Comparison of ENCODE assay signal across 24 cellular contexts in the genomic region with DNA sequence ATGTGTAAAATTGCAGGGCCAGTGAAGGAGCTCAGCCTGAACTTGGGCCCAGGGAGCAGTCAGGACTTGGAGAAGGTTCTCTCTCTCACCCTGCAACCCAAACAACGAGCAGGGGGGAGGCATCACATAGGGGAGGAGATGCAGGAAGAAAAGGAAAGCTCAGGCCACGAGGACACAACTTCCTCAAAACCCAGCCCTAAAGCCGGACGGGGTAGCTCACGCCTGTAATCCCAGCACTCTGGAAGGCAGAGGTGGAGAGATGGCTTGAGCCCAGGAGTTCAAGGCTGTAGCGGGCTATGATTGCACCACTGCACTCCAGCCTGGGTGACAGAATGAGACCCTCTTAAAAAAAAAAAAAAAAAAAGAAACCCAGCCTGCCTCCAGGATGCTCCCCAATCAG.
DNase-seq lines count a peak whose midpoint lies in the region; ATAC-seq and TF ChIP-seq lines count a peak whose summit lies in the region.
"Had no signal": no experiment of that assay in that cellular context is flagged by ENCODE, and none has a peak within 500 bp of the region (broad histone marks: within the 10 kb centered on the region; RNA-seq: fewer than 3 reads in every experiment).

No MANE protein-coding gene starts in this region.

- no peak overlapping the region for H3K4me3 ChIP-seq in GM23338
- H3K4me3 ChIP-seq: A549, K562, SK-N-MC, spleen had no signal

- H3K9me3 Mint-ChIP-seq in GM23338, result no peaks in the 10 kb centered on the region
- no peaks in the 10 kb centered on the region for H3K9me3 Mint-ChIP-seq in nephron
- no peaks in the 10 kb centered on the region for H3K9me3 Mint-ChIP-seq in stimulated activated naive B cell treated with anti-CD40 and anti-IgM and Interleukin-4, amounts not matched to agents 10 μg/mL and 1 μg/mL and 100 μg/mL, for 72 hours
- H3K9me3 Mint-ChIP-seq in activated T-helper 2 cell treated with anti-CD3 and anti-CD28 coated beads, Interferon-gamma antibody, Interleukin-2, Interleukin-4, amounts not matched to agents 10 μg/mL and 5 μg/mL and 100 μg/mL, durations not matched to agents 14 hours and 24 hours and 36 hours, result no peaks in the 10 kb centered on the region
- H3K9me3 Mint-ChIP-seq: activated CD4-positive, alpha-beta memory T cell treated with anti-CD3 and anti-CD28 coated beads, Interleukin-2, amount 10 ng/mL, durations not matched to agents 7 days and 5 days; activated naive CD8-positive, alpha-beta T cell treated with anti-CD3 and anti-CD28 coated beads, Interleukin-2, amount 10 ng/mL, durations not matched to agents 7 days and 5 days; stimulated activated naive CD8-positive, alpha-beta T cell treated with anti-CD3 and anti-CD28 coated beads, Interleukin-15, amount 100 ng/mL, for 72 hours had no signal

- peaks cover 78% of the 10 kb centered on the region for H3K4me1 ChIP-seq in GM23338 (ENCODE audit: insufficient read depth)
- H3K4me1 ChIP-seq: parathyroid adenoma had no signal

- H3K27me3 ChIP-seq in GM23338 (ENCODE audit: insufficient read depth), result no peaks in the 10 kb centered on the region
- H3K27me3 ChIP-seq: spleen had no signal

- H3K36me3 ChIP-seq in GM23338 (ENCODE audit: insufficient read depth), result no peaks in the 10 kb centered on the region
- H3K36me3 ChIP-seq: spleen had no signal

- peaks cover 76% of the 10 kb centered on the region for H3K4me1 Mint-ChIP-seq in GM23338
- peaks cover 76% of the 10 kb centered on the region for H3K4me1 Mint-ChIP-seq in nephron
- H3K4me1 Mint-ChIP-seq in stimulated activated naive B cell treated with anti-CD40 and anti-IgM and Interleukin-4, amounts not matched to agents 10 μg/mL and 1 μg/mL and 100 μg/mL, for 72 hours, result no peaks in the 10 kb centered on the region
- no peaks in the 10 kb centered on the region for H3K4me1 Mint-ChIP-seq in activated T-helper 2 cell treated with anti-CD3 and anti-CD28 coated beads, Interferon-gamma antibody, Interleukin-2, Interleukin-4, amounts not matched to agents 10 μg/mL and 5 μg/mL and 100 μg/mL, durations not matched to agents 14 hours and 24 hours and 36 hours (ENCODE audit: low read depth)
- H3K4me1 Mint-ChIP-seq: activated CD4-positive, alpha-beta memory T cell treated with anti-CD3 and anti-CD28 coated beads, Interleukin-2, amount 10 ng/mL, durations not matched to agents 7 days and 5 days; activated naive CD8-positive, alpha-beta T cell treated with anti-CD3 and anti-CD28 coated beads, Interleukin-2, amount 10 ng/mL, durations not matched to agents 7 days and 5 days; CD4-positive, CD25-positive, alpha-beta regulatory T cell; stimulated activated naive CD8-positive, alpha-beta T cell treated with anti-CD3 and anti-CD28 coated beads, Interleukin-15, amount 100 ng/mL, for 72 hours had no signal

- H3K27ac Mint-ChIP-seq in GM23338 (no peak overlapping the region), nephron (peak overlapping the region; percentile 81 to 93 (median 92))
- no peak overlapping the region for H3K27ac Mint-ChIP-seq in stimulated activated naive B cell treated with anti-CD40 and anti-IgM and Interleukin-4, amounts not matched to agents 10 μg/mL and 1 μg/mL and 100 μg/mL, for 72 hours
- no peak overlapping the region for H3K27ac Mint-ChIP-seq in activated T-helper 2 cell treated with anti-CD3 and anti-CD28 coated beads, Interferon-gamma antibody, Interleukin-2, Interleukin-4, amounts not matched to agents 10 μg/mL and 5 μg/mL and 100 μg/mL, durations not matched to agents 14 hours and 24 hours and 36 hours
- H3K27ac Mint-ChIP-seq: activated CD4-positive, alpha-beta memory T cell treated with anti-CD3 and anti-CD28 coated beads, Interleukin-2, amount 10 ng/mL, durations not matched to agents 7 days and 5 days; activated naive CD8-positive, alpha-beta T cell treated with anti-CD3 and anti-CD28 coated beads, Interleukin-2, amount 10 ng/mL, durations not matched to agents 7 days and 5 days had no signal

- H3K36me3 Mint-ChIP-seq in GM23338 (ENCODE audit: low read depth) (no peaks in the 10 kb centered on the region), nephron (ENCODE audit: low read depth) (no peaks in the 10 kb centered on the region)
- H3K36me3 Mint-ChIP-seq in stimulated activated naive B cell treated with anti-CD40 and anti-IgM and Interleukin-4, amounts not matched to agents 10 μg/mL and 1 μg/mL and 100 μg/mL, for 72 hours, result no peaks in the 10 kb centered on the region
- H3K36me3 Mint-ChIP-seq in activated T-helper 2 cell treated with anti-CD3 and anti-CD28 coated beads, Interferon-gamma antibody, Interleukin-2, Interleukin-4, amounts not matched to agents 10 μg/mL and 5 μg/mL and 100 μg/mL, durations not matched to agents 14 hours and 24 hours and 36 hours (ENCODE audit: low read depth), result no peaks in the 10 kb centered on the region
- H3K36me3 Mint-ChIP-seq: activated naive CD8-positive, alpha-beta T cell treated with anti-CD3 and anti-CD28 coated beads, Interleukin-2, amount 10 ng/mL, durations not matched to agents 7 days and 5 days; CD4-positive, CD25-positive, alpha-beta regulatory T cell had no signal

- H3K9me2 ChIP-seq in GM23338 (ENCODE audit: insufficient read depth), result no peaks in the 10 kb centered on the region

- H3K4me2 ChIP-seq in GM23338, result peak overlapping the region; percentile 55
- H3K4me2 ChIP-seq: A549 had no signal

- H3K27ac ChIP-seq in GM23338 (ENCODE audit: low read depth), result 0 out of 2 replicates have a peak overlapping the region, but pooled peaks have one; percentile 28
- H3K27ac ChIP-seq: A549, parathyroid adenoma, SK-N-MC, spleen had no signal

- H3F3A ChIP-seq in GM23338 (replicated peaks; ENCODE audit: low read depth), result 0 out of 2 replicates have a peak, but pooled peaks cover 7% of the 10 kb centered on the region

- H4K20me1 ChIP-seq in GM23338 (replicated peaks; ENCODE audit: insufficient read depth), result no peaks in the 10 kb centered on the region

- H3K27me3 Mint-ChIP-seq in GM23338 (ENCODE audit: insufficient read depth, low read depth, poor library complexity), result peaks cover 8% of the 10 kb centered on the region
- H3K27me3 Mint-ChIP-seq in nephron (ENCODE audit: low read depth), result no peaks in the 10 kb centered on the region
- H3K27me3 Mint-ChIP-seq in stimulated activated naive B cell treated with anti-CD40 and anti-IgM and Interleukin-4, amounts not matched to agents 10 μg/mL and 1 μg/mL and 100 μg/mL, for 72 hours, result no peaks in the 10 kb centered on the region
- H3K27me3 Mint-ChIP-seq in activated T-helper 2 cell treated with anti-CD3 and anti-CD28 coated beads, Interferon-gamma antibody, Interleukin-2, Interleukin-4, amounts not matched to agents 10 μg/mL and 5 μg/mL and 100 μg/mL, durations not matched to agents 14 hours and 24 hours and 36 hours (ENCODE audit: low read depth), result no peaks in the 10 kb centered on the region
- H3K27me3 Mint-ChIP-seq: activated CD4-positive, alpha-beta memory T cell treated with anti-CD3 and anti-CD28 coated beads, Interleukin-2, amount 10 ng/mL, durations not matched to agents 7 days and 5 days; activated naive CD8-positive, alpha-beta T cell treated with anti-CD3 and anti-CD28 coated beads, Interleukin-2, amount 10 ng/mL, durations not matched to agents 7 days and 5 days; CD4-positive, CD25-positive, alpha-beta regulatory T cell; stimulated activated naive CD8-positive, alpha-beta T cell treated with anti-CD3 and anti-CD28 coated beads, Interleukin-15, amount 100 ng/mL, for 72 hours had no signal

- intact Hi-C loops in activated T-helper 2 cell treated with anti-CD3 and anti-CD28 coated beads, Interferon-gamma antibody, Interleukin-2, Interleukin-4, amounts not matched to agents 10 μg/mL and 5 μg/mL and 100 μg/mL, durations not matched to agents 14 hours and 24 hours and 36 hours (cut with micrococcal nuclease), result no loop called here

- peak overlapping the region; percentile 39; the same call in 1 of the 3 replicates for H3K4me3 Mint-ChIP-seq in GM23338
- H3K4me3 Mint-ChIP-seq in nephron, result no peak overlapping the region
- H3K4me3 Mint-ChIP-seq in stimulated activated naive B cell treated with anti-CD40 and anti-IgM and Interleukin-4, amounts not matched to agents 10 μg/mL and 1 μg/mL and 100 μg/mL, for 72 hours, result no peak overlapping the region
- no peak overlapping the region for H3K4me3 Mint-ChIP-seq in activated T-helper 2 cell treated with anti-CD3 and anti-CD28 coated beads, Interferon-gamma antibody, Interleukin-2, Interleukin-4, amounts not matched to agents 10 μg/mL and 5 μg/mL and 100 μg/mL, durations not matched to agents 14 hours and 24 hours and 36 hours (ENCODE audit: low read depth)
- H3K4me3 Mint-ChIP-seq: activated CD4-positive, alpha-beta memory T cell treated with anti-CD3 and anti-CD28 coated beads, Interleukin-2, amount 10 ng/mL, durations not matched to agents 7 days and 5 days; activated naive CD8-positive, alpha-beta T cell treated with anti-CD3 and anti-CD28 coated beads, Interleukin-2, amount 10 ng/mL, durations not matched to agents 7 days and 5 days; CD4-positive, CD25-positive, alpha-beta regulatory T cell; stimulated activated naive CD8-positive, alpha-beta T cell treated with anti-CD3 and anti-CD28 coated beads, Interleukin-15, amount 100 ng/mL, for 72 hours had no signal

- ATAC-seq in GM23338 (no peak; the same call in 2 of the 3 replicates), left lobe of liver (peak; percentile 70)
- no peak for ATAC-seq in stimulated activated naive B cell treated with anti-CD40 and anti-IgM and Interleukin-4, amounts not matched to agents 10 μg/mL and 1 μg/mL and 100 μg/mL, for 72 hours (replicated peaks)
- ATAC-seq: A549; K562; stimulated activated naive CD8-positive, alpha-beta T cell treated with anti-CD3 and anti-CD28 coated beads, Interleukin-15, amount 100 ng/mL, for 72 hours had no signal

- H2AFZ ChIP-seq in GM23338, result no peak overlapping the region
- H2AFZ ChIP-seq: parathyroid adenoma had no signal

- H3K79me2 ChIP-seq in GM23338 (replicated peaks; ENCODE audit: insufficient read depth), result no peaks in the 10 kb centered on the region
- H3K79me2 ChIP-seq: parathyroid adenoma had no signal

- DNase-seq in GM23338 (ENCODE audit: low spot score) (peak; percentile 30), UCSD-AML1 (lab: John Stamatoyannopoulos, UW; ENCODE audit: unreplicated experiment) (peak; percentile 18), left lobe of liver (ENCODE audit: low spot score) (no peak), cortex of kidney (lab: John Stamatoyannopoulos, UW) (no peak)
- no peak for DNase-seq in stimulated activated CD4-positive, alpha-beta T cell treated with anti-CD3 and anti-CD28 coated beads, Interleukin-2, amount 100 ng/mL, for 24 hours
- no peak for DNase-seq in stimulated activated naive B cell treated with anti-CD40 and anti-IgM and Interleukin-4, amounts not matched to agents 10 μg/mL and 1 μg/mL and 100 μg/mL, for 72 hours
- no peak for DNase-seq in activated T-helper 2 cell treated with anti-CD3 and anti-CD28 coated beads, Interferon-gamma antibody, Interleukin-2, Interleukin-4, amounts not matched to agents 10 μg/mL and 5 μg/mL and 100 μg/mL, durations not matched to agents 14 hours and 24 hours and 36 hours (ENCODE audit: low spot score)
- DNase-seq: activated CD4-positive, alpha-beta memory T cell treated with anti-CD3 and anti-CD28 coated beads, Interleukin-2, amount 10 ng/mL, durations not matched to agents 7 days and 5 days; activated naive CD8-positive, alpha-beta T cell treated with anti-CD3 and anti-CD28 coated beads, Interleukin-2, amount 10 ng/mL, durations not matched to agents 7 days and 5 days; aorta; CD4-positive, CD25-positive, alpha-beta regulatory T cell; DND-41; GF-D8; NCI-H1105; NCI-H1930; NCI-H524; spleen; stimulated activated CD8-positive, alpha-beta memory T cell treated with anti-CD3 and anti-CD28 coated beads, Interleukin-4, amount 100 ng/mL, for 48 hours; stimulated activated naive CD8-positive, alpha-beta T cell treated with anti-CD3 and anti-CD28 coated beads, Interleukin-15, amount 100 ng/mL, for 72 hours had no signal

- TF ChIP-seq CTCF in GM23338 (conservative IDR thresholded peaks at IDR 0.05; ENCODE audit: low read depth in 2 of 2) (no peak), nephron (IDR thresholded peaks at IDR 0.05; ENCODE audit: unreplicated experiment in 3 of 3) (no peak)

Comparison
In these comparisons a context has a peak if more than half of its experiments do, and no peak if none do; other contexts are left out.
1. DNase-seq: peak in GM23338 (single experiment) and UCSD-AML1 (single experiment); none in left lobe of liver (single experiment), stimulated activated CD4-positive, alpha-beta T cell treated with anti-CD3 and anti-CD28 coated beads, Interleukin-2, amount 100 ng/mL, for 24 hours (0 of 2), stimulated activated naive B cell treated with anti-CD40 and anti-IgM and Interleukin-4, amounts not matched to agents 10 μg/mL and 1 μg/mL and 100 μg/mL, for 72 hours (single experiment), cortex of kidney (single experiment) and activated T-helper 2 cell treated with anti-CD3 and anti-CD28 coated beads, Interferon-gamma antibody, Interleukin-2, Interleukin-4, amounts not matched to agents 10 μg/mL and 5 μg/mL and 100 μg/mL, durations not matched to agents 14 hours and 24 hours and 36 hours (single experiment).
2. H3K27ac Mint-ChIP-seq: peak in nephron (3 of 3); none in GM23338 (single experiment), stimulated activated naive B cell treated with anti-CD40 and anti-IgM and Interleukin-4, amounts not matched to agents 10 μg/mL and 1 μg/mL and 100 μg/mL, for 72 hours (single experiment) and activated T-helper 2 cell treated with anti-CD3 and anti-CD28 coated beads, Interferon-gamma antibody, Interleukin-2, Interleukin-4, amounts not matched to agents 10 μg/mL and 5 μg/mL and 100 μg/mL, durations not matched to agents 14 hours and 24 hours and 36 hours (single experiment).